In the genomic region with DNA sequence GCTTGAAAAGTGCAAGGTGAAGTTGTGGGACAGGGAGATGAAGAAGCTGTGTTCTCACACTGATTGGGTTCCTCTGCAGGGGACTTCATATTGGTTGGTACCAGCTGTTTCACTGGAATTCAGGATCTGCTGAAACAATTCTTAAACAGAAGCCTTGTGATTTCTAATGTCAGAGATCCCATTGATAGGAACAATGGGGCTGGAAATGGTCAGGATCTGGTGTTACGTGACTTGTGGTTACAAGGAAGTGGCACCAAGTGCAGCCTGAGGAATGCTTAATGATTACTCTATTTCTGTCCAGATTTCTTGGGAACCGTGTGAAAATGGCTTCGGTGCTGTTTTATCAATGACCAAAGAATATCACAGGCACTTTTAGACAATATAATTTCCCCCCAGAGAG, we compare ENCODE assay signal across 18 cellular contexts.
"Had no signal": no experiment of that assay in that cellular context is flagged by ENCODE, and none has a peak within 500 bp of the region (broad histone marks: within the 10 kb centered on the region; RNA-seq: fewer than 3 reads in every experiment).

No MANE protein-coding gene starts in this region.

- ATAC-seq: SK-N-SH treated with all-trans-retinoic acid at 6 μM for 48 hours had no signal

- DNase-seq: Kasumi-1, KG1, MM.1S, NCI-H1092 treated with DMSO at 0.1 percent for 48 hours, NCI-H1436, NCI-H187, NCI-H2029, NCI-H2081 treated with DMSO at 0.1 percent for 48 hours, NCI-H2171, NCI-H226, NCI-H446, NCI-H510A, NCI-H524 treated with DMSO at 0.1 percent for 48 hours, NCI-H69, NCI-H774, SHP77 had no signal

- H3K27ac ChIP-seq: RWPE1 had no signal
